ENCODE assay signal across 13 cellular contexts in genomic region chr10:78225611-78226010, GRCh38.
DNase-seq lines count a peak whose midpoint lies in the region; ATAC-seq and TF ChIP-seq lines count a peak whose summit lies in the region.
"Had no signal": no experiment of that assay in that cellular context is flagged by ENCODE, and none has a peak within 500 bp of the region (broad histone marks: within the 10 kb centered on the region; RNA-seq: fewer than 3 reads in every experiment).

No MANE protein-coding gene starts in this region.

- TF ChIP-seq CTCF in WERI-Rb-1 (IDR thresholded peaks at IDR 0.05; ENCODE audit: low read depth, low read length) (no peak), psoas muscle (IDR thresholded peaks at IDR 0.05) (no peak)

- WGBS in psoas muscle, 3 donors = 94 to 97% (median 95%) methylated on average over 10 of the region's 10 CpGs

- no peak overlapping the region for H3K4me3 ChIP-seq in WERI-Rb-1 (ENCODE audit: low read depth, low read length)
- H3K4me3 ChIP-seq in psoas muscle = no peak overlapping the region

- intact Hi-C loops in posterior vena cava (cut with DNase I) = no loop called here
- intact Hi-C loops in psoas muscle (cut with DNase I) = no loop called here

- H3K27ac ChIP-seq in WERI-Rb-1 (no peak overlapping the region), psoas muscle (no peak overlapping the region)
- H3K27ac ChIP-seq: 22Rv1 had no signal

- H3K4me1 ChIP-seq in psoas muscle = no peaks in the 10 kb centered on the region
- H3K4me1 ChIP-seq: Caco-2 had no signal

- no peaks in the 10 kb centered on the region for H3K36me3 ChIP-seq in WERI-Rb-1
- no peaks in the 10 kb centered on the region for H3K36me3 ChIP-seq in psoas muscle (ENCODE audit: insufficient read depth in 1 of 2, low read depth in 1 of 2)

- H3K27me3 ChIP-seq in WERI-Rb-1 (ENCODE audit: insufficient read depth, low read depth, severe bottlenecking) = no peaks in the 10 kb centered on the region
- H3K27me3 ChIP-seq in psoas muscle (ENCODE audit: insufficient read depth in 3 of 3, low read length in 2 of 3) = no peaks in the 10 kb centered on the region

- ATAC-seq in HG03439 (IDR thresholded peaks at IDR 0.05; ENCODE audit: unreplicated experiment) (no peak), psoas muscle (no peak)
- ATAC-seq: CD8-positive, alpha-beta T cell; HCT116 had no signal

- H3K9me3 ChIP-seq in WERI-Rb-1 (ENCODE audit: severe bottlenecking) = peaks cover under 1% of the 10 kb centered on the region
- H3K9me3 ChIP-seq in psoas muscle = no peaks in the 10 kb centered on the region

- peak in 2 of 3 experiments; percentile 39 to 77 for DNase-seq in NCI-H1417 (lab: John Stamatoyannopoulos, UW)
- DNase-seq in NCI-H1417 treated with DMSO at 0.1 percent for 48 hours (lab: John Stamatoyannopoulos, UW) = no peak
- peak; percentile 95 for DNase-seq in NCI-H146 treated with DMSO at 0.1 percent for 48 hours (lab: John Stamatoyannopoulos, UW; ENCODE audit: unreplicated experiment)
- peak; percentile 71 for DNase-seq in NCI-H748 treated with DMSO at 0.1 percent for 48 hours (lab: John Stamatoyannopoulos, UW)
- DNase-seq in posterior vena cava (ENCODE audit: low spot score) = peak; percentile 59
- DNase-seq in WERI-Rb-1 = no peak
- no peak for DNase-seq in psoas muscle
- DNase-seq: Caco-2; CD8-positive, alpha-beta T cell; GF-D8 had no signal

Comparison
In these comparisons a context has a peak if more than half of its experiments do, and no peak if none do; other contexts are left out.
1. DNase-seq: peak in NCI-H1417 (2 of 3), NCI-H146 treated with DMSO at 0.1 percent for 48 hours (single experiment), NCI-H748 treated with DMSO at 0.1 percent for 48 hours (single experiment) and posterior vena cava (single experiment); none in NCI-H1417 treated with DMSO at 0.1 percent for 48 hours (single experiment), WERI-Rb-1 (single experiment) and psoas muscle (0 of 2).